Comparison of ENCODE assay signal across 17 cellular contexts in the genomic region with DNA sequence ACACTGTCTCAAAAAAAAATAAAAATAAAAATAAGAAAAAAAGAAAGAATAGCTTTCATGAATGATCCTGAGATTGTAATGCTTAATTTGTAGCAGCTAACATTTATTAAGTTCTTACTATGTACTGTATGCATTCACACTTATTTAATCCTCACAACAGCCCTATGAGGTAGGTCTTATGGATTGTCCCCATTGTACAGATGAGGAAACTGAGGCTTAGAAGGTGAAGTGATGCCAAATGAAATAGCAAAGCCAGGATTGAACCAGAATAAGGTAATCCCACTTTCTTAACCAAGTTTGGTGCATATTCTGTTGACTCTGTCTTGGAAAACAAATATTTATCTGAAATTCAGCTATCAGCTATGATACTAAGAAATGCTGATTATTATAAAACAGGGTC. TPM values are rescaled to one million over a fixed set of nuclear protein-coding genes. Genes with fewer than 3 reads are reported as not detected.
DNase-seq lines count a peak whose midpoint lies in the region; ATAC-seq and TF ChIP-seq lines count a peak whose summit lies in the region.
"Had no signal": no experiment of that assay in that cellular context is flagged by ENCODE, and none has a peak within 500 bp of the region (broad histone marks: within the 10 kb centered on the region; RNA-seq: fewer than 3 reads in every experiment).

No MANE protein-coding gene starts in this region.

- no peak for TF ChIP-seq CTCF in GM12864 (IDR thresholded peaks at IDR 0.05; ENCODE audit: low read depth, low read length, missing control alignments)

- no peaks in the 10 kb centered on the region for H3K27me3 Mint-ChIP-seq in CD4-positive, alpha-beta memory T cell
- H3K27me3 Mint-ChIP-seq in activated naive CD8-positive, alpha-beta T cell treated with anti-CD3 and anti-CD28 coated beads, Interleukin-2, amount 10 ng/mL, durations not matched to agents 7 days and 5 days, result no peaks in the 10 kb centered on the region
- no peaks in the 10 kb centered on the region for H3K27me3 Mint-ChIP-seq in naive thymus-derived CD8-positive, alpha-beta T cell

- DNase-seq in CD4-positive, alpha-beta memory T cell, result no peak
- DNase-seq in GM12864 (ENCODE audit: low read depth), result no peak
- DNase-seq in activated naive CD8-positive, alpha-beta T cell treated with anti-CD3 and anti-CD28 coated beads, Interleukin-2, amount 10 ng/mL, durations not matched to agents 7 days and 5 days, result no peak
- DNase-seq in naive thymus-derived CD8-positive, alpha-beta T cell, result no peak
- no peak for DNase-seq in T1000 (lab: John Stamatoyannopoulos, UW)
- no peak for DNase-seq in UCSD-AML1 (lab: John Stamatoyannopoulos, UW; ENCODE audit: unreplicated experiment)
- no peak for DNase-seq in SKM-1 treated with dmso at 0.1 percent for 144 hours (lab: John Stamatoyannopoulos, UW; ENCODE audit: unreplicated experiment)
- DNase-seq: caudate nucleus, left cardiac atrium, mucosa of descending colon, NCI-H187 treated with DMSO at 0.1 percent for 48 hours, NCI-H510A, occipital lobe, SIG-M5 had no signal

- peak overlapping the region; percentile 85 for H3K27ac ChIP-seq in CD4-positive, alpha-beta memory T cell (ENCODE audit: low read depth, low read length)

- POLR2A ChIA-PET in CD4-positive, alpha-beta memory T cell (lab: Charles Lee; ENCODE audit: partially characterized antibody), result interaction anchor here (0.6 to 2.0 kb wide), 6 partner anchors 38 to 492 kb away, joined by 3 to 11 read pairs (median 4); a partner anchor contains a TSS
- POLR2A ChIA-PET in activated naive CD8-positive, alpha-beta T cell treated with anti-CD3 and anti-CD28 coated beads, Interleukin-2, amount 10 ng/mL, durations not matched to agents 7 days and 5 days (lab: Charles Lee), result interaction anchor here (0.7 to 1.4 kb wide), 4 partner anchors 10 to 478 kb away, joined by 3 to 6 read pairs (median 6); a partner anchor contains a TSS
- POLR2A ChIA-PET in naive thymus-derived CD8-positive, alpha-beta T cell (lab: Charles Lee), result interaction anchor here (0.6 to 0.9 kb wide), 3 partner anchors 197 to 1141 kb away, joined by 3 to 5 read pairs (median 4); a partner anchor contains a TSS

- ATAC-seq in activated naive CD8-positive, alpha-beta T cell treated with anti-CD3 and anti-CD28 coated beads, Interleukin-2, amount 10 ng/mL, durations not matched to agents 7 days and 5 days (ENCODE audit: low read depth), result no peak
- no peak for ATAC-seq in naive thymus-derived CD8-positive, alpha-beta T cell
- ATAC-seq: left cardiac atrium, sciatic nerve had no signal

- no peaks in the 10 kb centered on the region for H3K9me3 ChIP-seq in CD4-positive, alpha-beta memory T cell (ENCODE audit: control insufficient read depth in 1 of 2, low read length in 2 of 2)
- H3K9me3 ChIP-seq: mucosa of descending colon had no signal

- no peaks in the 10 kb centered on the region for H3K9me3 Mint-ChIP-seq in CD4-positive, alpha-beta memory T cell
- no peaks in the 10 kb centered on the region for H3K9me3 Mint-ChIP-seq in activated naive CD8-positive, alpha-beta T cell treated with anti-CD3 and anti-CD28 coated beads, Interleukin-2, amount 10 ng/mL, durations not matched to agents 7 days and 5 days
- no peaks in the 10 kb centered on the region for H3K9me3 Mint-ChIP-seq in naive thymus-derived CD8-positive, alpha-beta T cell

- H3K27me3 ChIP-seq in CD4-positive, alpha-beta memory T cell (ENCODE audit: insufficient read depth, low read length), result no peaks in the 10 kb centered on the region

- H3K36me3 ChIP-seq in CD4-positive, alpha-beta memory T cell (ENCODE audit: insufficient read depth, low read length), result peaks cover 6% of the 10 kb centered on the region

- H3K27ac Mint-ChIP-seq in CD4-positive, alpha-beta memory T cell, result peak overlapping the region in 5 of 7 donors; percentile 27 to 99 (median 87)
- H3K27ac Mint-ChIP-seq in activated naive CD8-positive, alpha-beta T cell treated with anti-CD3 and anti-CD28 coated beads, Interleukin-2, amount 10 ng/mL, durations not matched to agents 7 days and 5 days, result peak overlapping the region; percentile 34
- H3K27ac Mint-ChIP-seq in naive thymus-derived CD8-positive, alpha-beta T cell, result peak overlapping the region in 8 of 10 donors; percentile 93 to 99 (median 96)

- no peak overlapping the region for H3K4me3 Mint-ChIP-seq in CD4-positive, alpha-beta memory T cell
- no peak overlapping the region for H3K4me3 Mint-ChIP-seq in activated naive CD8-positive, alpha-beta T cell treated with anti-CD3 and anti-CD28 coated beads, Interleukin-2, amount 10 ng/mL, durations not matched to agents 7 days and 5 days
- peak overlapping the region in 1 of 10 donors; percentile 93 for H3K4me3 Mint-ChIP-seq in naive thymus-derived CD8-positive, alpha-beta T cell

- H3K36me3 Mint-ChIP-seq in CD4-positive, alpha-beta memory T cell, result peaks cover 10 to 28% of the 10 kb centered on the region in 2 donors
- peaks cover 7% of the 10 kb centered on the region for H3K36me3 Mint-ChIP-seq in activated naive CD8-positive, alpha-beta T cell treated with anti-CD3 and anti-CD28 coated beads, Interleukin-2, amount 10 ng/mL, durations not matched to agents 7 days and 5 days
- H3K36me3 Mint-ChIP-seq in naive thymus-derived CD8-positive, alpha-beta T cell, result peaks cover 0 to 28% (median 11%) of the 10 kb centered on the region in 3 donors

- peaks cover 18% of the 10 kb centered on the region for H3K4me1 ChIP-seq in CD4-positive, alpha-beta memory T cell (ENCODE audit: insufficient read depth, low read length)

- CTCF ChIA-PET in CD4-positive, alpha-beta memory T cell (lab: Charles Lee; ENCODE audit: partially characterized antibody), result interaction anchor here (0.5 to 2.5 kb wide), 8 partner anchors 38 to 1962 kb away, joined by 3 to 8 read pairs (median 4); a partner anchor contains a TSS

- H3K4me3 ChIP-seq in CD4-positive, alpha-beta memory T cell (ENCODE audit: low read length in 2 of 2), result no peak overlapping the region
- H3K4me3 ChIP-seq in GM12864 (ENCODE audit: low read depth, low read length), result peak overlapping the region; percentile 74; the same call in 1 of the 2 replicates
- H3K4me3 ChIP-seq: mucosa of descending colon had no signal

- H3K4me1 Mint-ChIP-seq in CD4-positive, alpha-beta memory T cell, result peaks cover 10 to 23% (median 17%) of the 10 kb centered on the region in 4 donors
- H3K4me1 Mint-ChIP-seq in activated naive CD8-positive, alpha-beta T cell treated with anti-CD3 and anti-CD28 coated beads, Interleukin-2, amount 10 ng/mL, durations not matched to agents 7 days and 5 days, result peaks cover 12% of the 10 kb centered on the region
- H3K4me1 Mint-ChIP-seq in naive thymus-derived CD8-positive, alpha-beta T cell, result peaks cover 7 to 28% (median 19%) of the 10 kb centered on the region in 4 donors

- intact Hi-C loops in CD4-positive, alpha-beta memory T cell (cut with micrococcal nuclease), result loop anchor here (5.0 to 10.0 kb wide), 2 partner anchors 537 to 1070 kb away; a partner anchor contains a TSS

RNA-seq across cellular contexts. Expression of a gene that starts 2.1 kb away (rescaled TPM):
- 10 to 100 TPM in 1 of 2 experiments, 1 to 10 TPM in 1; 8.1 to 14.2 TPM for total RNA-seq in CD4-positive, alpha-beta memory T cell
- 10 to 100 TPM in 1 of 2 donors, 1 to 10 TPM in 1; 6.8 to 13.9 TPM for polyA plus RNA-seq in CD4-positive, alpha-beta memory T cell
- total RNA-seq in activated naive CD8-positive, alpha-beta T cell treated with anti-CD3 and anti-CD28 coated beads, Interleukin-2, amount 10 ng/mL, durations not matched to agents 7 days and 5 days, result 10 to 100 TPM in 1 of 2 experiments, 1 to 10 TPM in 1; 9.9 to 10.2 TPM
- 10 to 100 TPM in 1 of 2 experiments, 1 to 10 TPM in 1; 9.8 to 12.1 TPM for total RNA-seq in naive thymus-derived CD8-positive, alpha-beta T cell
- 10 to 100 TPM in 2 of 3 donors, 1 to 10 TPM in 1; 9.8 to 11.5 (median 10.2) TPM for polyA plus RNA-seq in naive thymus-derived CD8-positive, alpha-beta T cell

RNA-seq across cellular contexts. Expression of a gene that starts 33.7 kb away (rescaled TPM):
- not detected for total RNA-seq in CD4-positive, alpha-beta memory T cell
- not detected for polyA plus RNA-seq in CD4-positive, alpha-beta memory T cell
- not detected for total RNA-seq in activated naive CD8-positive, alpha-beta T cell treated with anti-CD3 and anti-CD28 coated beads, Interleukin-2, amount 10 ng/mL, durations not matched to agents 7 days and 5 days
- not detected for total RNA-seq in naive thymus-derived CD8-positive, alpha-beta T cell
- polyA plus RNA-seq in naive thymus-derived CD8-positive, alpha-beta T cell, result not detected
- total RNA-seq: activated CD8-positive, alpha-beta memory T cell treated with anti-CD3 and anti-CD28 coated beads for 36 hours; sciatic nerve had no signal
- polyA plus RNA-seq: BJ had no signal

RNA-seq across cellular contexts. Expression of a gene that starts 38.8 kb away (rescaled TPM):
- total RNA-seq in CD4-positive, alpha-beta memory T cell, result 10 to 100 TPM; 12.9 to 14.4 TPM
- polyA plus RNA-seq in CD4-positive, alpha-beta memory T cell, result 10 to 100 TPM; 15.0 to 16.4 TPM
- 10 to 100 TPM; 13.0 to 15.2 TPM for total RNA-seq in activated naive CD8-positive, alpha-beta T cell treated with anti-CD3 and anti-CD28 coated beads, Interleukin-2, amount 10 ng/mL, durations not matched to agents 7 days and 5 days
- 10 to 100 TPM; 20.8 to 23.2 TPM for total RNA-seq in naive thymus-derived CD8-positive, alpha-beta T cell
- polyA plus RNA-seq in naive thymus-derived CD8-positive, alpha-beta T cell, result 10 to 100 TPM; 11.5 to 22.5 (median 19.1) TPM

RNA-seq across cellular contexts. Expression of a gene that starts 42.9 kb away (rescaled TPM):
- 10 to 100 TPM; 18.5 to 19.5 TPM for total RNA-seq in CD4-positive, alpha-beta memory T cell
- polyA plus RNA-seq in CD4-positive, alpha-beta memory T cell, result 10 to 100 TPM; 43.1 to 47.1 TPM
- 10 to 100 TPM; 47.4 to 54.7 TPM for total RNA-seq in activated naive CD8-positive, alpha-beta T cell treated with anti-CD3 and anti-CD28 coated beads, Interleukin-2, amount 10 ng/mL, durations not matched to agents 7 days and 5 days
- total RNA-seq in naive thymus-derived CD8-positive, alpha-beta T cell, result 10 to 100 TPM; 13.6 to 15.0 TPM
- polyA plus RNA-seq in naive thymus-derived CD8-positive, alpha-beta T cell, result 10 to 100 TPM; 21.0 to 26.8 (median 24.0) TPM

Comparison
In these comparisons a context has a peak if more than half of its experiments do, and no peak if none do; other contexts are left out.
1. H3K27ac Mint-ChIP-seq: peak in every context shown above with its lines; median percentile 96 in naive thymus-derived CD8-positive, alpha-beta T cell; 87 in CD4-positive, alpha-beta memory T cell; 34 in activated naive CD8-positive, alpha-beta T cell treated with anti-CD3 and anti-CD28 coated beads, Interleukin-2, amount 10 ng/mL, durations not matched to agents 7 days and 5 days.